In the genomic region with DNA sequence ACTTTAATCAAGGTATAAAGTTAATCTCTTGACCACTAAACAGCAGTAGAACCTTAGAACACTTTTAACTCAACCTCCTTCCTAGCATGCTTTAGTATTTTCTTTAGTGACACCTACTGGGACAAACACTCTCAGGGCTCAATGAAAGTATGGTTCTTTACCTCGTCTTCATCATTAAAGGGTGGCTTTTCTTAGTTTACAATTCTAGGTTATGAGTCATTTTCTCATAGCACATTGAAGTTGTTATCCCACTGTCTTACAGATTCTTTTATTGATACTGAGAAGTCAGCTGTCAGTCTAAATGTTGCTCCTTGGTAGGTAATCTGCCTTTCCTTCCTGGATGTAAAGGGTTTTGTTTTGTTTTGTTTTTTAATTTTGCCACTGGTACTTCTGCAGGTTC, we compare ENCODE assay signal across 19 cellular contexts. TPM values are rescaled to one million over a fixed set of nuclear protein-coding genes. Genes with fewer than 3 reads are reported as not detected.
"Had no signal": no experiment of that assay in that cellular context is flagged by ENCODE, and none has a peak within 500 bp of the region (broad histone marks: within the 10 kb centered on the region; RNA-seq: fewer than 3 reads in every experiment).

No MANE protein-coding gene starts in this region.

- H3K27ac Mint-ChIP-seq: activated naive CD8-positive, alpha-beta T cell treated with anti-CD3 and anti-CD28 coated beads, Interleukin-2, amount 10 ng/mL, durations not matched to agents 7 days and 5 days; progenitor cell of endocrine pancreas; stimulated activated naive B cell treated with anti-CD40 and anti-IgM and Interleukin-4, amounts not matched to agents 10 μg/mL and 1 μg/mL and 100 μg/mL, for 72 hours; T-helper 17 cell had no signal

- H3K27ac ChIP-seq: left lung, sigmoid colon, upper lobe of left lung had no signal

- H3K9me3 Mint-ChIP-seq: stimulated activated naive B cell treated with anti-CD40 and anti-IgM and Interleukin-4, amounts not matched to agents 10 μg/mL and 1 μg/mL and 100 μg/mL, for 72 hours had no signal

- H3K27me3 Mint-ChIP-seq: activated naive CD8-positive, alpha-beta T cell treated with anti-CD3 and anti-CD28 coated beads, Interleukin-2, amount 10 ng/mL, durations not matched to agents 7 days and 5 days; naive thymus-derived CD4-positive, alpha-beta T cell; progenitor cell of endocrine pancreas; stimulated activated naive B cell treated with anti-CD40 and anti-IgM and Interleukin-4, amounts not matched to agents 10 μg/mL and 1 μg/mL and 100 μg/mL, for 72 hours; T-helper 17 cell had no signal

- ATAC-seq: left lung; naive thymus-derived CD4-positive, alpha-beta T cell; stimulated activated naive B cell treated with anti-CD40 and anti-IgM and Interleukin-4, amounts not matched to agents 10 μg/mL and 1 μg/mL and 100 μg/mL, for 72 hours; T-helper 17 cell had no signal

- H3K4me3 ChIP-seq: left lung, lung, sigmoid colon, smooth muscle cell, upper lobe of left lung had no signal

- H3K4me1 Mint-ChIP-seq: activated naive CD8-positive, alpha-beta T cell treated with anti-CD3 and anti-CD28 coated beads, Interleukin-2, amount 10 ng/mL, durations not matched to agents 7 days and 5 days; stimulated activated naive B cell treated with anti-CD40 and anti-IgM and Interleukin-4, amounts not matched to agents 10 μg/mL and 1 μg/mL and 100 μg/mL, for 72 hours had no signal

- H3K9me3 ChIP-seq: left lung, sigmoid colon, upper lobe of left lung had no signal

- DNase-seq: activated CD4-positive, alpha-beta T cell treated with anti-CD3 and anti-CD28 coated beads, Interleukin-2, amount 50 U/mL, for 1 hour; activated CD4-positive, CD25-positive, alpha-beta regulatory T cell; activated CD8-positive, alpha-beta memory T cell treated with anti-CD3 and anti-CD28 coated beads for 24 hours; activated CD8-positive, alpha-beta memory T cell treated with anti-CD3 and anti-CD28 coated beads, Interleukin-2, amount 50 U/mL, for 4 hours; activated naive CD8-positive, alpha-beta T cell treated with anti-CD3 and anti-CD28 coated beads, Interleukin-2, amount 10 ng/mL, durations not matched to agents 7 days and 5 days; amygdala; cortex of kidney; kidney glomerular epithelial cell; left lung; naive thymus-derived CD4-positive, alpha-beta T cell; retina; sigmoid colon; stimulated activated CD4-positive, alpha-beta T cell treated with anti-CD3 and anti-CD28 coated beads, Interleukin-15, amount 100 ng/mL, for 24 hours; stimulated activated naive B cell treated with anti-CD40 and anti-IgM and Interleukin-4, amounts not matched to agents 10 μg/mL and 1 μg/mL and 100 μg/mL, for 72 hours; T-helper 17 cell; upper lobe of left lung had no signal

- H3K4me1 ChIP-seq: left lung, sigmoid colon, upper lobe of left lung had no signal

- H3K4me3 Mint-ChIP-seq: activated naive CD8-positive, alpha-beta T cell treated with anti-CD3 and anti-CD28 coated beads, Interleukin-2, amount 10 ng/mL, durations not matched to agents 7 days and 5 days; naive thymus-derived CD4-positive, alpha-beta T cell; stimulated activated naive B cell treated with anti-CD40 and anti-IgM and Interleukin-4, amounts not matched to agents 10 μg/mL and 1 μg/mL and 100 μg/mL, for 72 hours; T-helper 17 cell had no signal

- H3K27me3 ChIP-seq: left lung, sigmoid colon, upper lobe of left lung had no signal

RNA-seq across cellular contexts. Expression of a gene that starts 38.0 kb away (rescaled TPM):
- total RNA-seq: activated naive CD8-positive, alpha-beta T cell treated with anti-CD3 and anti-CD28 coated beads, Interleukin-2, amount 10 ng/mL, durations not matched to agents 7 days and 5 days; progenitor cell of endocrine pancreas; T-helper 17 cell had no signal
